In genomic region chr7:37833107-37833817, GRCh38 we compare ENCODE assay signal across 8 cellular contexts. TPM values are rescaled to one million over a fixed set of nuclear protein-coding genes. Genes with fewer than 3 reads are reported as not detected.
A peak's percentile ranks its signal among the peaks of the same experiment; 100 is the strongest.
DNase-seq lines count a peak whose midpoint lies in the region; ATAC-seq lines count a peak whose summit lies in the region.

No MANE protein-coding gene starts in this region.

- H3K9me3 ChIP-seq in SJCRH30 (replicated peaks) = no peaks in the 10 kb centered on the region
- no peaks in the 10 kb centered on the region for H3K9me3 ChIP-seq in right cardiac atrium (ENCODE audit: control insufficient read depth, low read length)

- DNase-seq in Daoy (ENCODE audit: low read depth) (peak; percentile 75), SJCRH30 (peak; percentile 58 to 83), anterior cingulate cortex (lab: John Stamatoyannopoulos, UW) (peak in 39 of 58 donors; percentile 2 to 46 (median 13)), right cardiac atrium (peak; percentile 28 to 47 (median 33)), putamen (ENCODE audit: low spot score) (peak; percentile 51)
- DNase-seq in Jurkat, Clone E6-1 (ENCODE audit: low read depth, low spot score) = peak; percentile 62

- H3K27ac ChIP-seq in SJCRH30 (no peak overlapping the region), right cardiac atrium (ENCODE audit: low read length) (no peak overlapping the region)

- 18% methylated on average over 21 of the region's 21 CpGs for WGBS in right cardiac atrium

- intact Hi-C loops in right cardiac atrium (cut with DNase I) = loop anchor here (5.0 to 10.0 kb wide), 5 partner anchors 206 to 628 kb away; no protein-coding TSS in a partner anchor

- H3K4me1 ChIP-seq in SJCRH30 (peaks cover 12% of the 10 kb centered on the region), right cardiac atrium (ENCODE audit: control insufficient read depth, insufficient read depth, low read length) (no peaks in the 10 kb centered on the region)

- peak overlapping the region; percentile 39 for H3K4me3 ChIP-seq in Jurkat, Clone E6-1 (ENCODE audit: low read length)
- H3K4me3 ChIP-seq in SJCRH30 (peak overlapping the region; percentile 58), right cardiac atrium (ENCODE audit: low read length) (peak overlapping the region; percentile 43)

- H3K27me3 ChIP-seq in SJCRH30 (peaks cover 4% of the 10 kb centered on the region; the same call in 1 of the 2 replicates), right cardiac atrium (ENCODE audit: control insufficient read depth, insufficient read depth) (no peaks in the 10 kb centered on the region)

- ATAC-seq in right cardiac atrium (peak in 1 of 2 donors; percentile 49), HG02970 (IDR thresholded peaks at IDR 0.05; ENCODE audit: low FRiP score, unreplicated experiment) (no peak), HG02885 (IDR thresholded peaks at IDR 0.05; ENCODE audit: poor library complexity, unreplicated experiment) (no peak)

- H3K36me3 ChIP-seq in SJCRH30 = no peaks in the 10 kb centered on the region

RNA-seq across cellular contexts. Expression of gene NME8, which starts 15.1 kb away (rescaled TPM):
- total RNA-seq in Daoy (2014; rRNA removed; shearing (Covaris generic)) = not detected in 2 replicates
- not detected for polyA plus RNA-seq in Jurkat, Clone E6-1 (2012; ENCODE audit: insufficient read depth, insufficient read length)
- not detected in 2 replicates for total RNA-seq in SJCRH30 (2014; rRNA removed; shearing (Covaris generic))
- not detected for total RNA-seq in right cardiac atrium
- not detected for polyA plus RNA-seq in right cardiac atrium

Comparison
In these comparisons a context has a peak if more than half of its experiments do, and no peak if none do; other contexts are left out.
1. DNase-seq: peak in every context shown above with its lines; median percentile 75 in Daoy; 70 in SJCRH30; 62 in Jurkat, Clone E6-1; 51 in putamen; 33 in right cardiac atrium; 13 in anterior cingulate cortex.